In genomic region chr18:12092398-12093229, GRCh38 we compare ENCODE assay signal across 10 cellular contexts. TPM values are rescaled to one million over a fixed set of nuclear protein-coding genes. Genes with fewer than 3 reads are reported as not detected.
DNase-seq lines count a peak whose midpoint lies in the region; ATAC-seq, FAIRE-seq and TF ChIP-seq lines count a peak whose summit lies in the region.
"Had no signal": no experiment of that assay in that cellular context is flagged by ENCODE, and none has a peak within 500 bp of the region (broad histone marks: within the 10 kb centered on the region; RNA-seq: fewer than 3 reads in every experiment).

No MANE protein-coding gene starts in this region.

- H3K27me3 Mint-ChIP-seq in activated T-helper 17 cell treated with anti-CD3 and anti-CD28 coated beads, Interleukin-2, amount 50 U/mL, for 72 hours, result peaks cover 4% of the 10 kb centered on the region
- peaks cover 9% of the 10 kb centered on the region for H3K27me3 Mint-ChIP-seq in CD8-positive, alpha-beta T cell (ENCODE audit: low read depth)

- H3K36me3 ChIP-seq in kidney (ENCODE audit: control insufficient read depth in 1 of 2, insufficient read depth in 2 of 2, low read length in 2 of 2), result no peaks in the 10 kb centered on the region
- no peaks in the 10 kb centered on the region for H3K36me3 ChIP-seq in CD8-positive, alpha-beta T cell (ENCODE audit: insufficient read depth, low read length)

- no peaks in the 10 kb centered on the region for H3K4me1 ChIP-seq in kidney (ENCODE audit: control insufficient read depth in 1 of 2, insufficient read depth in 1 of 2, low read depth in 1 of 2, low read length in 2 of 2)
- H3K4me1 ChIP-seq in CD8-positive, alpha-beta T cell (ENCODE audit: insufficient read depth, low read length), result no peaks in the 10 kb centered on the region

- H3K27ac Mint-ChIP-seq in activated T-helper 17 cell treated with anti-CD3 and anti-CD28 coated beads, Interleukin-2, amount 50 U/mL, for 72 hours, result no peak overlapping the region
- H3K27ac Mint-ChIP-seq in CD8-positive, alpha-beta T cell, result no peak overlapping the region
- H3K27ac Mint-ChIP-seq: activated naive CD4-positive, alpha-beta T cell treated with anti-CD3 and anti-CD28 coated beads, Interleukin-2, amount 50 U/mL, for 72 hours; IgD-negative memory B cell had no signal

- no peaks in the 10 kb centered on the region for H3K4me1 Mint-ChIP-seq in activated T-helper 17 cell treated with anti-CD3 and anti-CD28 coated beads, Interleukin-2, amount 50 U/mL, for 72 hours
- no peaks in the 10 kb centered on the region for H3K4me1 Mint-ChIP-seq in CD8-positive, alpha-beta T cell (ENCODE audit: low read depth)
- H3K4me1 Mint-ChIP-seq: IgD-negative memory B cell had no signal

- H3K9ac ChIP-seq in kidney (ENCODE audit: low read length in 2 of 2), result no peak overlapping the region

- CTCF ChIA-PET in CD8-positive, alpha-beta T cell (lab: Charles Lee), result interaction anchor here (0.7 kb wide), 1 partner anchor 816 kb away, joined by 3 read pairs; no protein-coding TSS in a partner anchor

- no peak for FAIRE-seq in kidney (lab: Jason Lieb, UNC)

- H3K4me3 ChIP-seq in kidney (ENCODE audit: low read length in 2 of 2), result no peak overlapping the region
- no peak overlapping the region for H3K4me3 ChIP-seq in CD8-positive, alpha-beta T cell (ENCODE audit: low read depth, low read length)

- intact Hi-C loops in kidney (cut with DNase I), result no loop called here
- intact Hi-C loops in CD8-positive, alpha-beta T cell (cut with DNase I, micrococcal nuclease), result no loop called here

- no peaks in the 10 kb centered on the region for H3K9me3 ChIP-seq in kidney (ENCODE audit: control insufficient read depth in 1 of 2, low read length in 2 of 2)
- H3K9me3 ChIP-seq in CD8-positive, alpha-beta T cell (ENCODE audit: low read length), result no peaks in the 10 kb centered on the region

- H3K9me3 Mint-ChIP-seq in activated T-helper 17 cell treated with anti-CD3 and anti-CD28 coated beads, Interleukin-2, amount 50 U/mL, for 72 hours, result no peaks in the 10 kb centered on the region
- H3K9me3 Mint-ChIP-seq in CD8-positive, alpha-beta T cell, result no peaks in the 10 kb centered on the region
- H3K9me3 Mint-ChIP-seq: IgD-negative memory B cell had no signal

- DNase-seq in DMS79 (lab: John Stamatoyannopoulos, UW), result peak; percentile 10
- DNase-seq in RKO (ENCODE audit: low spot score), result peak; percentile 26
- DNase-seq in kidney, result peak; percentile 45
- no peak for DNase-seq in SIG-M5 (lab: John Stamatoyannopoulos, UW)
- no peak for DNase-seq in CD8-positive, alpha-beta T cell

- no peaks in the 10 kb centered on the region for H3K36me3 Mint-ChIP-seq in activated T-helper 17 cell treated with anti-CD3 and anti-CD28 coated beads, Interleukin-2, amount 50 U/mL, for 72 hours (ENCODE audit: low read depth)
- no peaks in the 10 kb centered on the region for H3K36me3 Mint-ChIP-seq in CD8-positive, alpha-beta T cell
- H3K36me3 Mint-ChIP-seq: IgD-negative memory B cell had no signal

- H3K27ac ChIP-seq in kidney (ENCODE audit: low read depth in 2 of 2, low read length in 2 of 2), result no peak overlapping the region
- no peak overlapping the region for H3K27ac ChIP-seq in CD8-positive, alpha-beta T cell (ENCODE audit: low read depth, low read length)

- POLR2A ChIA-PET in CD8-positive, alpha-beta T cell (lab: Charles Lee), result no interaction called here

- H3K27me3 ChIP-seq in CD8-positive, alpha-beta T cell (ENCODE audit: insufficient read depth, low read length), result no peaks in the 10 kb centered on the region

- ATAC-seq in HG03442 (IDR thresholded peaks at IDR 0.05; ENCODE audit: unreplicated experiment) (peak; percentile 58), GM18519 (IDR thresholded peaks at IDR 0.05; ENCODE audit: low FRiP score, unreplicated experiment) (no peak)
- no peak for ATAC-seq in activated T-helper 17 cell treated with anti-CD3 and anti-CD28 coated beads, Interleukin-2, amount 50 U/mL, for 72 hours (replicated peaks)
- no peak for ATAC-seq in CD8-positive, alpha-beta T cell

- no peak for TF ChIP-seq CTCF in kidney (IDR thresholded peaks at IDR 0.05; ENCODE audit: borderline replicate concordance, extremely low read depth, insufficient read depth)
- no peak for TF ChIP-seq CTCF in CD8-positive, alpha-beta T cell (IDR thresholded peaks at IDR 0.05)

- no peak overlapping the region for H3K4me3 Mint-ChIP-seq in activated T-helper 17 cell treated with anti-CD3 and anti-CD28 coated beads, Interleukin-2, amount 50 U/mL, for 72 hours
- H3K4me3 Mint-ChIP-seq in CD8-positive, alpha-beta T cell, result no peak overlapping the region
- H3K4me3 Mint-ChIP-seq: IgD-negative memory B cell had no signal

RNA-seq across cellular contexts. Expression of gene ANKRD62, which starts 1.0 kb away (rescaled TPM):
- total RNA-seq in kidney, result not detected
- polyA plus RNA-seq in kidney (ENCODE audit: insufficient read depth, low read depth, low replicate concordance), result not detected
- not detected for total RNA-seq in activated T-helper 17 cell treated with anti-CD3 and anti-CD28 coated beads, Interleukin-2, amount 50 U/mL, for 72 hours
- total RNA-seq in CD8-positive, alpha-beta T cell, result not detected
- total RNA-seq: activated naive CD4-positive, alpha-beta T cell treated with anti-CD3 and anti-CD28 coated beads, Interleukin-2, amount 50 U/mL, for 72 hours had no signal
- polyA plus RNA-seq: IgD-negative memory B cell had no signal

Comparison
In these comparisons a context has a peak if more than half of its experiments do, and no peak if none do; other contexts are left out.
1. DNase-seq: peak in DMS79 (single experiment), RKO (single experiment) and kidney (single experiment); none in SIG-M5 (single experiment) and CD8-positive, alpha-beta T cell (0 of 7).